Comparison of ENCODE assay signal across 7 cellular contexts in the genomic region with DNA sequence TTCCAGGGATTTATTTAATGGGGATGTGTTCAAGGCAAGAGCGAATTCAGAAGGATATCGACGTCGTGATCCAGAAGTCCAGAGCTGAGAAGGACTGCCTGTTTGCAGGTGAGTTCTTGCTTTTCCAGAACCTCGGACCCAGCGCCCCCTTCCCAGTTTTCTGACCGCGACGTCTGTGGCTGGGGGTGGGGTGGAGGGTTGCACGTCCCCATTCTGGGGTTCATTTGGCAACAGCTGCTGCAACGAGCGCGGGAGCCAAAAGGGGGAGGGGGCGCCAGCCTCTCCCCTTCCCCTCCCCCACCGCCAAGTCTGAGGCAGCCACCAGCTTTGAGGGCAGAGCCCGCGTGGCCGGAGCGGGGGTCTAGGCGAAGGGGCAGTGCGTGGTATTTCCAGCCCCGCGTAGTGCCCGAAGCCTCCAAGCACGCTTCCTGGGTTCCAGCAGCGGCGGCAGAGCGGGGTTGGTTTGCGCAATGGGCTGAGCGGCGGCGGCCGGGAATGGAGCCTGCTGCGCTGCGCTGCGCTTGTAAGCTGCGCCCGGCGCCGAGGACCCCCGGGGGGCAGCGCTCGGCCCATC. TPM values are rescaled to one million over a fixed set of nuclear protein-coding genes. Genes with fewer than 3 reads are reported as not detected.
A peak's percentile ranks its signal among the peaks of the same experiment; 100 is the strongest.
DNase-seq lines count a peak whose midpoint lies in the region; ATAC-seq and TF ChIP-seq lines count a peak whose summit lies in the region.

No MANE protein-coding gene starts in this region.

- 0 out of 3 replicates have a peak, but pooled peaks cover 9% of the 10 kb centered on the region for H3K36me3 Mint-ChIP-seq in GM23338 (ENCODE audit: low read depth)

- H3K4me1 ChIP-seq in GM23338 (ENCODE audit: insufficient read depth), result peaks cover 27% of the 10 kb centered on the region
- H3K4me1 ChIP-seq in mucosa of rectum (ENCODE audit: control insufficient read depth in 2 of 2, insufficient read depth in 2 of 2, low read length in 2 of 2), result peaks cover 2 to 11% of the 10 kb centered on the region in 2 donors
- peaks cover 18 to 29% of the 10 kb centered on the region in 2 donors for H3K4me1 ChIP-seq in thoracic aorta (ENCODE audit: control insufficient read depth in 1 of 2, low read depth in 2 of 2)

- H3K27ac Mint-ChIP-seq in GM23338, result peak overlapping the region; percentile 97

- peaks cover 11% of the 10 kb centered on the region; the same call in 1 of the 2 replicates for H3K27me3 ChIP-seq in GM23338 (ENCODE audit: insufficient read depth)
- H3K27me3 ChIP-seq in mucosa of rectum (ENCODE audit: control insufficient read depth in 2 of 2, insufficient read depth in 2 of 2, low read length in 2 of 2), result no peaks in the 10 kb centered on the region
- no peaks in the 10 kb centered on the region for H3K27me3 ChIP-seq in thoracic aorta (replicated peaks; ENCODE audit: insufficient read depth)

- no peaks in the 10 kb centered on the region for H3K9me2 ChIP-seq in GM23338 (ENCODE audit: insufficient read depth)

- peaks cover 6% of the 10 kb centered on the region; the same call in 1 of the 2 replicates for H4K20me1 ChIP-seq in GM23338 (replicated peaks; ENCODE audit: insufficient read depth)

- H3K4me2 ChIP-seq in GM23338, result peak overlapping the region; percentile 80

- peak; percentile 44 for ATAC-seq in GM18498 (IDR thresholded peaks at IDR 0.05; ENCODE audit: unreplicated experiment)
- peak; percentile 83 for ATAC-seq in GM23338
- no peak for ATAC-seq in thoracic aorta (ENCODE audit: insufficient number of reproducible peaks, low FRiP score, low read depth)

- H3K27me3 Mint-ChIP-seq in GM23338 (ENCODE audit: insufficient read depth, low read depth, poor library complexity), result peaks cover 20% of the 10 kb centered on the region

- H3K36me3 ChIP-seq in GM23338 (ENCODE audit: insufficient read depth) (no peaks in the 10 kb centered on the region), mucosa of rectum (ENCODE audit: control insufficient read depth in 2 of 2, insufficient read depth in 2 of 2, low read length in 2 of 2) (no peaks in the 10 kb centered on the region), thoracic aorta (no peaks in the 10 kb centered on the region)

- H3K9ac ChIP-seq in mucosa of rectum (ENCODE audit: low read depth in 1 of 2, low read length in 2 of 2), result peak overlapping the region; percentile 70 to 91

- TF ChIP-seq CTCF in GM23338 (conservative IDR thresholded peaks at IDR 0.05; ENCODE audit: low read depth in 2 of 2) (no peak), VCaP (conservative IDR thresholded peaks at IDR 0.05) (no peak), epithelial cell of esophagus (IDR thresholded peaks at IDR 0.05; ENCODE audit: insufficient read depth, low read depth, low read length, missing control alignments) (no peak), thoracic aorta (IDR thresholded peaks at IDR 0.05) (no peak)

- H3K27ac ChIP-seq in GM23338 (ENCODE audit: low read depth) (peak overlapping the region; percentile 98), VCaP (peak overlapping the region; percentile 75), mucosa of rectum (ENCODE audit: low read depth in 2 of 2, low read length in 2 of 2) (peak overlapping the region; percentile 89), thoracic aorta (peak overlapping the region; percentile 64 to 84)

- H3K4me1 Mint-ChIP-seq in GM23338, result peaks cover 41% of the 10 kb centered on the region

- H3K4me3 ChIP-seq in GM23338 (peak overlapping the region; percentile 57), epithelial cell of esophagus (ENCODE audit: low read length) (peak overlapping the region; percentile 85), mucosa of rectum (ENCODE audit: low read length in 2 of 2) (peak overlapping the region; percentile 87 to 93), thoracic aorta (peak overlapping the region; percentile 90)

- no peaks in the 10 kb centered on the region for H3K9me3 ChIP-seq in mucosa of rectum (ENCODE audit: control insufficient read depth in 2 of 2, low read length in 2 of 2)
- no peaks in the 10 kb centered on the region for H3K9me3 ChIP-seq in thoracic aorta

- peak; percentile 76 for DNase-seq in GM23338 (ENCODE audit: low spot score)
- DNase-seq in Kasumi-1 (lab: John Stamatoyannopoulos, UW), result peak; percentile 72 to 75
- peak; percentile 71 for DNase-seq in epithelial cell of esophagus (ENCODE audit: low read depth)
- no peak for DNase-seq in thoracic aorta (ENCODE audit: low spot score)

- H3F3A ChIP-seq in GM23338 (replicated peaks; ENCODE audit: low read depth), result no peaks in the 10 kb centered on the region

- H3K9me3 Mint-ChIP-seq in GM23338, result no peaks in the 10 kb centered on the region

- no peak overlapping the region for H2AFZ ChIP-seq in GM23338

- H3K4me3 Mint-ChIP-seq in GM23338, result peak overlapping the region; percentile 99

- peaks cover 42% of the 10 kb centered on the region for H3K79me2 ChIP-seq in GM23338 (replicated peaks; ENCODE audit: insufficient read depth)

TF ChIP-seq in GM23338, 12 proteins besides CTCF, POLR2A, EP300 and RAD21 (continues in another document):
- TF ChIP-seq ZNF331 (CRISPR knock-in tag; IDR thresholded peaks at IDR 0.05; ENCODE audit: low read depth), result no peak
- TF ChIP-seq EZH2phosphoT487 (IDR thresholded peaks at IDR 0.05; ENCODE audit: unreplicated experiment), result no peak
- TF ChIP-seq NANOG (IDR thresholded peaks at IDR 0.05; ENCODE audit: borderline replicate concordance), result no peak
- TF ChIP-seq ZNF114 (CRISPR knock-in tag; IDR thresholded peaks at IDR 0.05), result no peak
- no peak for TF ChIP-seq CREB1 (CRISPR knock-in tag; IDR thresholded peaks at IDR 0.05; ENCODE audit: low read depth)
- TF ChIP-seq, protein P1, sequence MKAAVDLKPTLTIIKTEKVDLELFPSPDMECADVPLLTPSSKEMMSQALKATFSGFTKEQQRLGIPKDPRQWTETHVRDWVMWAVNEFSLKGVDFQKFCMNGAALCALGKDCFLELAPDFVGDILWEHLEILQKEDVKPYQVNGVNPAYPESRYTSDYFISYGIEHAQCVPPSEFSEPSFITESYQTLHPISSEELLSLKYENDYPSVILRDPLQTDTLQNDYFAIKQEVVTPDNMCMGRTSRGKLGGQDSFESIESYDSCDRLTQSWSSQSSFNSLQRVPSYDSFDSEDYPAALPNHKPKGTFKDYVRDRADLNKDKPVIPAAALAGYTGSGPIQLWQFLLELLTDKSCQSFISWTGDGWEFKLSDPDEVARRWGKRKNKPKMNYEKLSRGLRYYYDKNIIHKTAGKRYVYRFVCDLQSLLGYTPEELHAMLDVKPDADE (IDR thresholded peaks at IDR 0.05), result no peak
- TF ChIP-seq STAT1 (IDR thresholded peaks at IDR 0.05; ENCODE audit: unreplicated experiment), result no peak
- TF ChIP-seq JUNB (IDR thresholded peaks at IDR 0.05; ENCODE audit: unreplicated experiment), result no peak
- TF ChIP-seq, protein P2, sequence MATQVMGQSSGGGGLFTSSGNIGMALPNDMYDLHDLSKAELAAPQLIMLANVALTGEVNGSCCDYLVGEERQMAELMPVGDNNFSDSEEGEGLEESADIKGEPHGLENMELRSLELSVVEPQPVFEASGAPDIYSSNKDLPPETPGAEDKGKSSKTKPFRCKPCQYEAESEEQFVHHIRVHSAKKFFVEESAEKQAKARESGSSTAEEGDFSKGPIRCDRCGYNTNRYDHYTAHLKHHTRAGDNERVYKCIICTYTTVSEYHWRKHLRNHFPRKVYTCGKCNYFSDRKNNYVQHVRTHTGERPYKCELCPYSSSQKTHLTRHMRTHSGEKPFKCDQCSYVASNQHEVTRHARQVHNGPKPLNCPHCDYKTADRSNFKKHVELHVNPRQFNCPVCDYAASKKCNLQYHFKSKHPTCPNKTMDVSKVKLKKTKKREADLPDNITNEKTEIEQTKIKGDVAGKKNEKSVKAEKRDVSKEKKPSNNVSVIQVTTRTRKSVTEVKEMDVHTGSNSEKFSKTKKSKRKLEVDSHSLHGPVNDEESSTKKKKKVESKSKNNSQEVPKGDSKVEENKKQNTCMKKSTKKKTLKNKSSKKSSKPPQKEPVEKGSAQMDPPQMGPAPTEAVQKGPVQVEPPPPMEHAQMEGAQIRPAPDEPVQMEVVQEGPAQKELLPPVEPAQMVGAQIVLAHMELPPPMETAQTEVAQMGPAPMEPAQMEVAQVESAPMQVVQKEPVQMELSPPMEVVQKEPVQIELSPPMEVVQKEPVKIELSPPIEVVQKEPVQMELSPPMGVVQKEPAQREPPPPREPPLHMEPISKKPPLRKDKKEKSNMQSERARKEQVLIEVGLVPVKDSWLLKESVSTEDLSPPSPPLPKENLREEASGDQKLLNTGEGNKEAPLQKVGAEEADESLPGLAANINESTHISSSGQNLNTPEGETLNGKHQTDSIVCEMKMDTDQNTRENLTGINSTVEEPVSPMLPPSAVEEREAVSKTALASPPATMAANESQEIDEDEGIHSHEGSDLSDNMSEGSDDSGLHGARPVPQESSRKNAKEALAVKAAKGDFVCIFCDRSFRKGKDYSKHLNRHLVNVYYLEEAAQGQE (IDR thresholded peaks at IDR 0.05; ENCODE audit: unreplicated experiment), result no peak

RNA-seq across cellular contexts. Expression of a gene that starts 0.7 kb away (rescaled TPM):
- 21.8 and 25.0 TPM in 2 replicates for total RNA-seq in GM23338 (2014; rRNA removed; shearing (Covaris generic))
- polyA plus RNA-seq in GM23338 (2016; fragmentation: Nextera tagmentation; extraction: Ambion mirVana), result 12.6 and 13.0 TPM in 2 replicates
- 10 to 100 TPM; 27.5 to 34.7 TPM for total RNA-seq in thoracic aorta
